1 cellular context compared by ENCODE assay signal in genomic region chr9:125261501-125262216, GRCh38.
A peak's percentile ranks its signal among the peaks of the same experiment; 100 is the strongest.
TF ChIP-seq lines count a peak whose summit lies in the region.

GAPVD1 (plus strand) TSS chr9:125261826; CDS start chr9:125298922, 37,096 bp downstream.

TF ChIP-seq in K562, 482 proteins besides CTCF, POLR2A, EP300 and RAD21 (continued from another document):
- peak; percentile 84 for TF ChIP-seq CREB3L1 (IDR thresholded peaks at IDR 0.05; ENCODE audit: borderline replicate concordance, low read depth)
- TF ChIP-seq JUND (IDR thresholded peaks at IDR 0.05; ENCODE audit: borderline replicate concordance, low read depth, low read length) = peak; percentile 52; the same call in 1 of the 2 replicates
- peak; percentile 35; the same call in 1 of the 3 replicates for TF ChIP-seq JUND (tag; IDR thresholded peaks at IDR 0.05; ENCODE audit: borderline replicate concordance, low read depth, low read length)
- TF ChIP-seq ZBTB9 (CRISPR knock-in tag; IDR thresholded peaks at IDR 0.05) = 0 out of 2 replicates have a peak, but pooled peaks have one; percentile 75
- peak; percentile 92; the same call in 1 of the 2 replicates for TF ChIP-seq GATAD2B (IDR thresholded peaks at IDR 0.05; ENCODE audit: borderline replicate concordance)
- no peak for TF ChIP-seq SREBF1 (IDR thresholded peaks at IDR 0.05; ENCODE audit: borderline replicate concordance, low read depth, low read length)
- TF ChIP-seq USF2 (CRISPR knock-in tag; IDR thresholded peaks at IDR 0.05) = peak; percentile 72
- no peak for TF ChIP-seq ZC3H8 (IDR thresholded peaks at IDR 0.05)
- TF ChIP-seq ID3 (CRISPR knock-in tag; IDR thresholded peaks at IDR 0.05) = no peak
- no peak for TF ChIP-seq ID3 (tag; IDR thresholded peaks at IDR 0.05)
- no peak for TF ChIP-seq HNRNPH1 (optimal IDR thresholded peaks at IDR 0.05; ENCODE audit: low read depth, low read length)
- peak; percentile 26 for TF ChIP-seq U2AF1 (optimal IDR thresholded peaks at IDR 0.05; ENCODE audit: low read depth, low read length)
- TF ChIP-seq ELK1 (CRISPR knock-in tag; IDR thresholded peaks at IDR 0.05) = no peak
- no peak for TF ChIP-seq ARID2 (IDR thresholded peaks at IDR 0.05)
- no peak for TF ChIP-seq TCFL5 (CRISPR knock-in tag; conservative IDR thresholded peaks at IDR 0.05)
- no peak; the same call in 1 of the 2 replicates for TF ChIP-seq ZNF239 (CRISPR knock-in tag; IDR thresholded peaks at IDR 0.05)
- peak; percentile 44 for TF ChIP-seq JUN (IDR thresholded peaks at IDR 0.05; ENCODE audit: borderline replicate concordance, low read depth, low read length)
- TF ChIP-seq JUN (CRISPR knock-in tag; IDR thresholded peaks at IDR 0.05; ENCODE audit: borderline replicate concordance) = peak; percentile 64; the same call in 1 of the 2 replicates
- no peak for TF ChIP-seq HNRNPK (IDR thresholded peaks at IDR 0.05; ENCODE audit: low read depth, low read length, poor library complexity, severe bottlenecking)
- TF ChIP-seq ZNF561 (CRISPR knock-in tag; conservative IDR thresholded peaks at IDR 0.05) = no peak
- peak; percentile 46; the same call in 1 of the 2 replicates for TF ChIP-seq MEF2D (tag; conservative IDR thresholded peaks at IDR 0.05; ENCODE audit: low read depth)
- TF ChIP-seq MLLT1 (IDR thresholded peaks at IDR 0.05) = peak; percentile 77 to 81; a peak in 2 of 4 replicates
- peak; percentile 70 for TF ChIP-seq TAF1 (IDR thresholded peaks at IDR 0.05; ENCODE audit: control insufficient read depth, extremely low read depth, insufficient read depth, low read length, severe bottlenecking)
- TF ChIP-seq ZNF174 (CRISPR knock-in tag; IDR thresholded peaks at IDR 0.05) = no peak
- peak; percentile 87 for TF ChIP-seq SPI1 (IDR thresholded peaks at IDR 0.05; ENCODE audit: borderline replicate concordance, low read depth, low read length)
- TF ChIP-seq ZNF740 (CRISPR knock-in tag; IDR thresholded peaks at IDR 0.05) = peak; percentile 48
- no peak for TF ChIP-seq ZNF740 (tag; IDR thresholded peaks at IDR 0.05)
- no peak for TF ChIP-seq ZNF699 (CRISPR knock-in tag; IDR thresholded peaks at IDR 0.05; ENCODE audit: insufficient replicate concordance)
- peak; percentile 78 for TF ChIP-seq FOXP1 (CRISPR knock-in tag; IDR thresholded peaks at IDR 0.05)
